Comparison of ENCODE assay signal across 1 cellular context in genomic region chr7:138352570-138353461, GRCh38.
TF ChIP-seq lines count a peak whose summit lies in the region.

No MANE protein-coding gene starts in this region.

TF ChIP-seq in K562, 482 proteins besides CTCF, POLR2A, EP300 and RAD21 (continued from another document and continues in another):
- 0 out of 2 replicates have a peak, but pooled peaks have one; percentile 39 for TF ChIP-seq AFF4 (CRISPR knock-in tag; IDR thresholded peaks at IDR 0.05)
- TF ChIP-seq CTBP1 (IDR thresholded peaks at IDR 0.05; ENCODE audit: borderline replicate concordance): peak; percentile 97
- TF ChIP-seq ASH1L (IDR thresholded peaks at IDR 0.05; ENCODE audit: borderline replicate concordance, low read depth, partially characterized antibody): no peak
- peak; percentile 46; the same call in 1 of the 2 replicates for TF ChIP-seq RAD51 (IDR thresholded peaks at IDR 0.05; ENCODE audit: borderline replicate concordance, low read depth)
- TF ChIP-seq THRA (IDR thresholded peaks at IDR 0.05): peak; percentile 64
- no peak for TF ChIP-seq HDGF (IDR thresholded peaks at IDR 0.05)
- TF ChIP-seq HLTF (IDR thresholded peaks at IDR 0.05): peak; percentile 91; the same call in 1 of the 2 replicates
- no peak for TF ChIP-seq ZNF277 (CRISPR knock-in tag; IDR thresholded peaks at IDR 0.05; ENCODE audit: borderline replicate concordance)
- no peak for TF ChIP-seq SRSF3 (IDR thresholded peaks at IDR 0.05; ENCODE audit: insufficient read depth, low read length)
- peak; percentile 94 for TF ChIP-seq CEBPG (CRISPR knock-in tag; IDR thresholded peaks at IDR 0.05)
- TF ChIP-seq CEBPG (tag; conservative IDR thresholded peaks at IDR 0.05 in 1 of 2, IDR thresholded peaks at IDR 0.05 in 1 of 2): peak; percentile 81 to 98
- TF ChIP-seq HSF4 (CRISPR knock-in tag; IDR thresholded peaks at IDR 0.05; ENCODE audit: borderline replicate concordance): peak; percentile 70; the same call in 1 of the 2 replicates
- TF ChIP-seq CLOCK (CRISPR knock-in tag; IDR thresholded peaks at IDR 0.05; ENCODE audit: borderline replicate concordance): no peak
- no peak for TF ChIP-seq ATF2 (CRISPR knock-in tag; IDR thresholded peaks at IDR 0.05)
- TF ChIP-seq GATA2 (CRISPR knock-in tag; IDR thresholded peaks at IDR 0.05): peak; percentile 97
- peak; percentile 99 for TF ChIP-seq JUN (IDR thresholded peaks at IDR 0.05; ENCODE audit: borderline replicate concordance, low read depth, low read length)
- TF ChIP-seq JUN (CRISPR knock-in tag; IDR thresholded peaks at IDR 0.05; ENCODE audit: borderline replicate concordance): peak; percentile 92; the same call in 1 of the 2 replicates
- TF ChIP-seq ZBTB5 (IDR thresholded peaks at IDR 0.05): 0 out of 2 replicates have a peak, but pooled peaks have one; percentile 36
- TF ChIP-seq MYNN (IDR thresholded peaks at IDR 0.05): peak; percentile 54; the same call in 1 of the 2 replicates
- TF ChIP-seq MYNN (CRISPR knock-in tag; IDR thresholded peaks at IDR 0.05): no peak
- no peak for TF ChIP-seq E4F1 (CRISPR knock-in tag; IDR thresholded peaks at IDR 0.05; ENCODE audit: borderline replicate concordance)
- TF ChIP-seq ZNF140 (CRISPR knock-in tag; IDR thresholded peaks at IDR 0.05): no peak
- TF ChIP-seq HNRNPL (IDR thresholded peaks at IDR 0.05; ENCODE audit: low read depth, low read length): no peak
- TF ChIP-seq EGR1 (conservative IDR thresholded peaks at IDR 0.05): peak; percentile 89
- TF ChIP-seq KDM1A (IDR thresholded peaks at IDR 0.05): peak; percentile 86 to 92
- no peak for TF ChIP-seq SETDB1 (IDR thresholded peaks at IDR 0.05; ENCODE audit: low read length)
- TF ChIP-seq NCOR1 (IDR thresholded peaks at IDR 0.05): peak; percentile 99
- no peak for TF ChIP-seq RUNX1 (IDR thresholded peaks at IDR 0.05; ENCODE audit: low read depth)
- TF ChIP-seq HMG20B (CRISPR knock-in tag; IDR thresholded peaks at IDR 0.05): no peak
- TF ChIP-seq RREB1 (CRISPR knock-in tag; IDR thresholded peaks at IDR 0.05): 0 out of 2 replicates have a peak, but pooled peaks have one; percentile 62
- TF ChIP-seq ZNF551 (CRISPR knock-in tag; IDR thresholded peaks at IDR 0.05): no peak
- TF ChIP-seq SMAD4 (CRISPR knock-in tag; conservative IDR thresholded peaks at IDR 0.05): peak; percentile 98
